8 cellular contexts compared by ENCODE assay signal in genomic region chr20:8305449-8305978, GRCh38.
DNase-seq lines count a peak whose midpoint lies in the region; ATAC-seq and TF ChIP-seq lines count a peak whose summit lies in the region.

No MANE protein-coding gene starts in this region.

- H3K27me3 ChIP-seq in foreskin keratinocyte (no peaks in the 10 kb centered on the region), sigmoid colon (no peaks in the 10 kb centered on the region)

- no peaks in the 10 kb centered on the region for H3K36me3 ChIP-seq in sigmoid colon

- no peak overlapping the region for H3K27ac ChIP-seq in foreskin keratinocyte
- H3K27ac ChIP-seq in sigmoid colon = no peak overlapping the region

- 39 to 58% methylated on average over 11 of the region's 11 CpGs for WGBS in sigmoid colon, 2 donors

- no peak for TF ChIP-seq POLR2A in sigmoid colon (IDR thresholded peaks at IDR 0.05)

- DNase-seq in CD1c-positive myeloid dendritic cell (ENCODE audit: extremely low spot score) (peak; percentile 77), NCI-H82 (lab: John Stamatoyannopoulos, UW) (peak; percentile 82), activated T-cell treated with anti-CD3 and anti-CD28 coated beads for 48 hours (ENCODE audit: low read depth) (peak; percentile 44), foreskin keratinocyte (peak in 1 of 2 donors; percentile 11), sigmoid colon (no peak), NCI-H187 treated with DMSO at 0.1 percent for 48 hours (lab: John Stamatoyannopoulos, UW) (no peak)

- TF ChIP-seq EP300 in sigmoid colon (IDR thresholded peaks at IDR 0.05) = no peak

- TF ChIP-seq CTCF in foreskin keratinocyte (conservative IDR thresholded peaks at IDR 0.05) (peak; percentile 41), sigmoid colon (IDR thresholded peaks at IDR 0.05) (peak in 3 of 4 experiments; percentile 8 to 37 (median 11))

- no peaks in the 10 kb centered on the region for H3K4me1 ChIP-seq in foreskin keratinocyte
- H3K4me1 ChIP-seq in sigmoid colon = peaks cover 0 to 44% (median 39%) of the 10 kb centered on the region in 4 donors

- peak; percentile 86 for ATAC-seq in GM19043 (IDR thresholded peaks at IDR 0.05; ENCODE audit: low read depth, unreplicated experiment)
- peak; percentile 94 for ATAC-seq in HG03159 (IDR thresholded peaks at IDR 0.05; ENCODE audit: unreplicated experiment)
- ATAC-seq in foreskin keratinocyte = no peak

- no peaks in the 10 kb centered on the region for H3K9me3 ChIP-seq in sigmoid colon

- H3K4me3 ChIP-seq in sigmoid colon = no peak overlapping the region

- intact Hi-C loops in sigmoid colon (cut with DNase I) = no loop called here

Comparison
In these comparisons a context has a peak if more than half of its experiments do, and no peak if none do; other contexts are left out.
1. DNase-seq: peak in CD1c-positive myeloid dendritic cell (single experiment), NCI-H82 (single experiment) and activated T-cell treated with anti-CD3 and anti-CD28 coated beads for 48 hours (single experiment); none in sigmoid colon (single experiment) and NCI-H187 treated with DMSO at 0.1 percent for 48 hours (single experiment).